ENCODE assay signal across 10 cellular contexts in genomic region chr3:106183762-106184391, GRCh38.
A peak's percentile ranks its signal among the peaks of the same experiment; 100 is the strongest.
DNase-seq lines count a peak whose midpoint lies in the region; ATAC-seq, FAIRE-seq and TF ChIP-seq lines count a peak whose summit lies in the region.
"Had no signal": no experiment of that assay in that cellular context is flagged by ENCODE, and none has a peak within 500 bp of the region (broad histone marks: within the 10 kb centered on the region; RNA-seq: fewer than 3 reads in every experiment).

No MANE protein-coding gene starts in this region.

- 16% methylated on average over 1 of the region's 1 CpG for WGBS in smooth muscle cell (ENCODE audit: low lambda C conversion rate)

- H3K9me2 ChIP-seq in MM.1S (replicated peaks; ENCODE audit: insufficient read depth, low read length) = no peaks in the 10 kb centered on the region

- intact Hi-C loops in left lung (cut with DNase I) = no loop called here

- H3K4me3 ChIP-seq in left lung (no peak overlapping the region), smooth muscle cell (no peak overlapping the region), MM.1S (ENCODE audit: low read length) (no peak overlapping the region)

- no peaks in the 10 kb centered on the region for H4K20me1 ChIP-seq in smooth muscle cell (ENCODE audit: low read depth)
- H4K20me1 ChIP-seq in MM.1S (ENCODE audit: insufficient read depth, low read length) = no peaks in the 10 kb centered on the region

- TF ChIP-seq CTCF in left lung (IDR thresholded peaks at IDR 0.05) (no peak), smooth muscle cell (IDR thresholded peaks at IDR 0.05; ENCODE audit: borderline replicate concordance, insufficient read depth, poor library complexity, severe bottlenecking) (no peak), MM.1S (IDR thresholded peaks at IDR 0.05; ENCODE audit: low read length) (no peak)

- H3K79me2 ChIP-seq in smooth muscle cell (ENCODE audit: low read depth) (no peaks in the 10 kb centered on the region), MM.1S (ENCODE audit: low read length) (no peaks in the 10 kb centered on the region)

- H3K27me3 ChIP-seq in left lung = no peaks in the 10 kb centered on the region
- H3K27me3 ChIP-seq in smooth muscle cell (ENCODE audit: low read depth) = peaks cover 18% of the 10 kb centered on the region
- H3K27me3 ChIP-seq in MM.1S (replicated peaks; ENCODE audit: insufficient read depth, low read length) = peaks cover 87% of the 10 kb centered on the region

- H2AFZ ChIP-seq in smooth muscle cell (ENCODE audit: low read depth) (no peak overlapping the region), MM.1S (ENCODE audit: low read length) (no peak overlapping the region)

- DNase-seq in left lung (no peak), smooth muscle cell (lab: John Stamatoyannopoulos, UW; ENCODE audit: unreplicated experiment) (no peak), C1 segment of cervical spinal cord (lab: John Stamatoyannopoulos, UW) (no peak), MM.1S (no peak), RCC 7860 (ENCODE audit: low spot score) (no peak)
- DNase-seq: small intestine had no signal

- H3K9ac ChIP-seq in smooth muscle cell (ENCODE audit: low read depth) (no peak overlapping the region), MM.1S (ENCODE audit: low read length) (no peak overlapping the region)

- no peaks in the 10 kb centered on the region for H3K4me1 ChIP-seq in left lung
- H3K4me1 ChIP-seq in smooth muscle cell (ENCODE audit: low read depth) = no peaks in the 10 kb centered on the region
- peaks cover 5% of the 10 kb centered on the region; the same call in 1 of the 2 replicates for H3K4me1 ChIP-seq in MM.1S (ENCODE audit: low read length)

- no peak for FAIRE-seq in RCC 7860 (lab: Jason Lieb, UNC)
- FAIRE-seq: endometrium had no signal

- H3K36me3 ChIP-seq in left lung (no peaks in the 10 kb centered on the region), smooth muscle cell (ENCODE audit: low read depth) (no peaks in the 10 kb centered on the region), MM.1S (replicated peaks; ENCODE audit: insufficient read depth, low read length) (no peaks in the 10 kb centered on the region)

- H3K9me3 ChIP-seq in left lung (no peaks in the 10 kb centered on the region), smooth muscle cell (replicated peaks; ENCODE audit: low read depth) (no peaks in the 10 kb centered on the region), MM.1S (replicated peaks; ENCODE audit: insufficient read depth, low read length) (no peaks in the 10 kb centered on the region)

- peak; percentile 52 for ATAC-seq in GM18502 (IDR thresholded peaks at IDR 0.05; ENCODE audit: poor library complexity, unreplicated experiment)
- peak; percentile 45 for ATAC-seq in HG02798 (IDR thresholded peaks at IDR 0.05; ENCODE audit: poor library complexity, unreplicated experiment)
- 0 out of 3 replicates have a peak, but pooled peaks have one; percentile 41 for ATAC-seq in SK-N-SH treated with all-trans-retinoic acid at 6 μM for 48 hours
- peak; percentile 50 for ATAC-seq in left lung

- H3F3A ChIP-seq in smooth muscle cell (ENCODE audit: low read depth) (no peaks in the 10 kb centered on the region), MM.1S (ENCODE audit: insufficient read depth, low read length) (peaks cover 8% of the 10 kb centered on the region)

- no peak overlapping the region for H3K4me2 ChIP-seq in smooth muscle cell
- H3K4me2 ChIP-seq in MM.1S (ENCODE audit: low read depth, low read length) = no peak overlapping the region

- no peak overlapping the region for H3K27ac ChIP-seq in left lung
- no peak overlapping the region for H3K27ac ChIP-seq in smooth muscle cell (ENCODE audit: low read depth)
- no peak overlapping the region for H3K27ac ChIP-seq in MM.1S (ENCODE audit: low read length)

TF ChIP-seq in SK-N-SH treated with all-trans-retinoic acid at 6 μM for 48 hours, 23 proteins besides CTCF, POLR2A, EP300 and RAD21:
- no peak for TF ChIP-seq ZNF8 (CRISPR knock-in tag; IDR thresholded peaks at IDR 0.05)
- peak; percentile 39; the same call in 1 of the 2 replicates for TF ChIP-seq ISL1 (CRISPR knock-in tag; IDR thresholded peaks at IDR 0.05)
